8 cellular contexts compared by ENCODE assay signal in the genomic region with DNA sequence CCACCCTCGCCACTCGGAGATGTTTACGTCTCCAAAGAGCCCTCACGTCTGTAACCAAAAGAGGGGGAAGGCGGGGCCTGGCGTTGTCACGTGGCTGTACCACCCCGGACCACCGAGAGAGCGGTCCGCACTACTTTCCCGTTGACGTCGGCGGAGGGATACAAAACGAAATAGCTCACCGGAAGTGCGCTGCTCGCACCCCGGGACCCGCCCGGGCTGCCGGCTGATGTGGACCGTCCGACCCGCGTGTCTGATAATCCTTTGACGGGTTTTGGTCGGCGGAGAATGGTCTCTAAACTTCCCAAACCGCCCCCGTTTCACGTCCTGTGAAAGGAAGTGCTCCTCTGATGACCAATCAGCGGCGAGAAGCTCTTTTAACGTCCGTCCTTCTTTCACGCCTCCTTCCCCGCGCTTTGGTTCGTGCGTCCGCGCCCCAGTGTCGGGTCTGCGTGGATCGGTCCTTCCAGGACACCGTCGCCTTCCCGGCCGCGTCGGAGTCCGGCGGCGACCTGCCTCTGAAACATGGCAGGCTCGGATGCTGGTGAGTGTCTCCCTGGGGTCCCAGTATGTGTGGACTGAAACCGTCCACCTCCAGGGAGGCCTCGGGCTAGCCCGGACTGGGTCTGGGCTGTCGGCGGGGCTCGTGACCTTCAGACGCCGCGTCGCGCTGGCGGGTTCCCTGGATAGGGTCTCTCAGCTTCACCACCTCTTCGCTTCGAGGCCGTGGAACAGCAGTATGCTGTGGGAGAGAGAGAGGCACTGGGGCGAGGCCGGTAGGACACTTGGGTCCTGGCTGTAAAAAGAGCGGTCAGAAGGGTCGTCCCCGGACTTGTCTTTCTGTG. TPM values are rescaled to one million over a fixed set of nuclear protein-coding genes. Genes with fewer than 3 reads are reported as not detected.
DNase-seq lines count a peak whose midpoint lies in the region; ATAC-seq and TF ChIP-seq lines count a peak whose summit lies in the region.

A gene with protein sequence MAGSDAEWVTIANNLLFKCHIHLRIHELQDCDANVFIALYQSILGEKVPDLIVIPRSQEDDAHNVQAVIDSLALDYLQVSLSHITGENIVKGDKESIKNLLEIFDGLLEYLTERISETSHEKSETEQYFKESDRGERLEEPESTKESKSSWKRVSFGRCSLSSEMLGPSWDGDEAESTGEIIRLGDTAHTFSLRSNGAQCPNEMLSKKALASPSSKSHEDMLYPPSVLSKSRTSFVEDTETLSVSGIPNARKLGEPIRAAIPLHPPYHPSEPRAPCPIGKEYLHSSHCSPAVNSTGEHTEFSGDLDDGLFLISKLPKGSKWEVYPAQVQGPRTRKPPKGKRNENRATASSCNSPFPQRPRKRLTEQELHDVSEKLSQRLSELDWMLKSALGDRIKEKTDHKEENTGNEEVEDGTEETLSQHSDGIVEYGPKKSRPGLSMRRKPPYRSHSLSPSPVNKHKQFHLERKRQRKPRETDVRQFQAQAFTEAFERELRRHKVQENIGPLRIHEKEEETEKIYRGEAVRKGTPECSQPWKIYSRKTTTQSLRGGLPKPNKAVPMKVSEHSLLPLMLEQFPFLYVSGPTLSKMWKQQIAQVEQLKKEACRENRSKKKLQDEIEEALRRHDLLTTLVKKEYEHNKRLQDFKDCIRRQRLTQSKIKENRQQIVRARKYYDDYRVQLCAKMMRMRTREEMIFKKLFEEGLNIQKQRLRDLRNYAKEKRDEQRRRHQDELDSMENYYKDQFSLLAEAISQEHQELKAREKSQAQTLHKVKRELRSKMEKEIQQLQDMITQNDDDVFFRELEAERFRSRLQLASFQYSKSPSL (plus strand): TSS at position 402 of the 842 bp plus-strand sequence. CDS start 121 bp downstream, at position 523.

- H3K27me3 Mint-ChIP-seq in activated T-cell treated with anti-CD3 and anti-CD28 coated beads, Interleukin-2, amount 50 U/mL, for 24 hours: no peaks in the 10 kb centered on the region
- H3K27me3 Mint-ChIP-seq in naive B cell: no peaks in the 10 kb centered on the region
- H3K27me3 Mint-ChIP-seq in stimulated activated memory B cell treated with anti-CD40 and anti-IgM and Interleukin-4, amounts not matched to agents 10 μg/mL and 1 μg/mL and 100 μg/mL, for 72 hours: no peaks in the 10 kb centered on the region

- H3K36me3 ChIP-seq in esophagus (ENCODE audit: control insufficient read depth in 2 of 2, insufficient read depth in 2 of 2, low read length in 1 of 2): peaks cover 5 to 13% of the 10 kb centered on the region in 2 donors

- H3K27ac Mint-ChIP-seq in activated T-cell treated with anti-CD3 and anti-CD28 coated beads, Interleukin-2, amount 50 U/mL, for 24 hours: peak within 1 kb of the TSS; percentile 100
- H3K27ac Mint-ChIP-seq in naive B cell: peak within 1 kb of the TSS; percentile 100
- H3K27ac Mint-ChIP-seq in stimulated activated memory B cell treated with anti-CD40 and anti-IgM and Interleukin-4, amounts not matched to agents 10 μg/mL and 1 μg/mL and 100 μg/mL, for 72 hours: peak within 1 kb of the TSS; percentile 100

- peak; percentile 60 for ATAC-seq in GM21619 (IDR thresholded peaks at IDR 0.05; ENCODE audit: unreplicated experiment)
- peak; percentile 60 to 64 for ATAC-seq in naive B cell (ENCODE audit: low read depth in 2 of 2)
- ATAC-seq in stimulated activated memory B cell treated with anti-CD40 and anti-IgM and Interleukin-4, amounts not matched to agents 10 μg/mL and 1 μg/mL and 100 μg/mL, for 72 hours: peak; percentile 89

- H3K4me1 ChIP-seq in esophagus (ENCODE audit: control insufficient read depth in 2 of 2, insufficient read depth in 2 of 2, low read length in 1 of 2): no peaks in the 10 kb centered on the region

- H3K36me3 Mint-ChIP-seq in activated T-cell treated with anti-CD3 and anti-CD28 coated beads, Interleukin-2, amount 50 U/mL, for 24 hours (ENCODE audit: low read depth): peaks cover 91% of the 10 kb centered on the region
- H3K36me3 Mint-ChIP-seq in naive B cell: peaks cover 36 to 37% of the 10 kb centered on the region in 2 donors
- peaks cover 61% of the 10 kb centered on the region for H3K36me3 Mint-ChIP-seq in stimulated activated memory B cell treated with anti-CD40 and anti-IgM and Interleukin-4, amounts not matched to agents 10 μg/mL and 1 μg/mL and 100 μg/mL, for 72 hours

- peak within 1 kb of the TSS; percentile 99 for H3K27ac ChIP-seq in esophagus (ENCODE audit: low read depth in 2 of 2, low read length in 1 of 2)

- H3K27me3 ChIP-seq in esophagus (ENCODE audit: control insufficient read depth in 1 of 2, insufficient read depth in 2 of 2, low read length in 2 of 2): no peaks in the 10 kb centered on the region

- peak within 1 kb of the TSS; percentile 87 to 97 for H3K4me3 ChIP-seq in esophagus (ENCODE audit: low read depth in 1 of 2, low read length in 2 of 2)

- no peaks in the 10 kb centered on the region for H3K9me3 ChIP-seq in esophagus (ENCODE audit: control insufficient read depth in 2 of 2, insufficient read depth in 1 of 2, low read depth in 1 of 2, low read length in 1 of 2)

- DNase-seq in DMS153 treated with DMSO at 0.1 percent for 48 hours (lab: John Stamatoyannopoulos, UW; ENCODE audit: unreplicated experiment): peak; percentile 95
- DNase-seq in KG1 (lab: John Stamatoyannopoulos, UW): peak; percentile 97
- peak; percentile 96 for DNase-seq in activated T-cell treated with anti-CD3 and anti-CD28 coated beads, Interleukin-2, amount 50 U/mL, for 24 hours
- no peak for DNase-seq in naive B cell

- H3K4me3 Mint-ChIP-seq in activated T-cell treated with anti-CD3 and anti-CD28 coated beads, Interleukin-2, amount 50 U/mL, for 24 hours: peak within 1 kb of the TSS; percentile 98
- H3K4me3 Mint-ChIP-seq in naive B cell: peak within 1 kb of the TSS; percentile 97 to 100 (median 100)
- peak within 1 kb of the TSS; percentile 100 for H3K4me3 Mint-ChIP-seq in stimulated activated memory B cell treated with anti-CD40 and anti-IgM and Interleukin-4, amounts not matched to agents 10 μg/mL and 1 μg/mL and 100 μg/mL, for 72 hours

- H3K9me3 Mint-ChIP-seq in activated T-cell treated with anti-CD3 and anti-CD28 coated beads, Interleukin-2, amount 50 U/mL, for 24 hours: no peaks in the 10 kb centered on the region
- H3K9me3 Mint-ChIP-seq in naive B cell: peaks cover 0 to 5% (median 0%) of the 10 kb centered on the region in 7 donors
- no peaks in the 10 kb centered on the region for H3K9me3 Mint-ChIP-seq in stimulated activated memory B cell treated with anti-CD40 and anti-IgM and Interleukin-4, amounts not matched to agents 10 μg/mL and 1 μg/mL and 100 μg/mL, for 72 hours

- H3K4me1 Mint-ChIP-seq in activated T-cell treated with anti-CD3 and anti-CD28 coated beads, Interleukin-2, amount 50 U/mL, for 24 hours (ENCODE audit: low read depth): peaks cover 50% of the 10 kb centered on the region
- peaks cover 35 to 39% (median 37%) of the 10 kb centered on the region in 3 donors for H3K4me1 Mint-ChIP-seq in naive B cell
- H3K4me1 Mint-ChIP-seq in stimulated activated memory B cell treated with anti-CD40 and anti-IgM and Interleukin-4, amounts not matched to agents 10 μg/mL and 1 μg/mL and 100 μg/mL, for 72 hours: peaks cover 37% of the 10 kb centered on the region

- WGBS in esophagus, 2 donors: 0% methylated on average over 77 of the region's 77 CpGs

TF ChIP-seq in PFSK-1, 5 proteins besides CTCF, POLR2A, EP300 and RAD21:
- TF ChIP-seq FOXP2 (optimal IDR thresholded peaks at IDR 0.05; ENCODE audit: borderline replicate concordance, extremely low read depth, extremely low read length, insufficient read depth) (no peak), POLR2AphosphoS5 (IDR thresholded peaks at IDR 0.05; ENCODE audit: low read depth, low read length) (peak; percentile 48), SIN3A (IDR thresholded peaks at IDR 0.05; ENCODE audit: borderline replicate concordance, insufficient read depth, low read length) (peak; percentile 76; the same call in 1 of the 2 replicates), TAF1 (IDR thresholded peaks at IDR 0.05; ENCODE audit: borderline replicate concordance, insufficient read depth, low read length) (peak; percentile 80; the same call in 1 of the 2 replicates)
- TF ChIP-seq, protein P1, sequence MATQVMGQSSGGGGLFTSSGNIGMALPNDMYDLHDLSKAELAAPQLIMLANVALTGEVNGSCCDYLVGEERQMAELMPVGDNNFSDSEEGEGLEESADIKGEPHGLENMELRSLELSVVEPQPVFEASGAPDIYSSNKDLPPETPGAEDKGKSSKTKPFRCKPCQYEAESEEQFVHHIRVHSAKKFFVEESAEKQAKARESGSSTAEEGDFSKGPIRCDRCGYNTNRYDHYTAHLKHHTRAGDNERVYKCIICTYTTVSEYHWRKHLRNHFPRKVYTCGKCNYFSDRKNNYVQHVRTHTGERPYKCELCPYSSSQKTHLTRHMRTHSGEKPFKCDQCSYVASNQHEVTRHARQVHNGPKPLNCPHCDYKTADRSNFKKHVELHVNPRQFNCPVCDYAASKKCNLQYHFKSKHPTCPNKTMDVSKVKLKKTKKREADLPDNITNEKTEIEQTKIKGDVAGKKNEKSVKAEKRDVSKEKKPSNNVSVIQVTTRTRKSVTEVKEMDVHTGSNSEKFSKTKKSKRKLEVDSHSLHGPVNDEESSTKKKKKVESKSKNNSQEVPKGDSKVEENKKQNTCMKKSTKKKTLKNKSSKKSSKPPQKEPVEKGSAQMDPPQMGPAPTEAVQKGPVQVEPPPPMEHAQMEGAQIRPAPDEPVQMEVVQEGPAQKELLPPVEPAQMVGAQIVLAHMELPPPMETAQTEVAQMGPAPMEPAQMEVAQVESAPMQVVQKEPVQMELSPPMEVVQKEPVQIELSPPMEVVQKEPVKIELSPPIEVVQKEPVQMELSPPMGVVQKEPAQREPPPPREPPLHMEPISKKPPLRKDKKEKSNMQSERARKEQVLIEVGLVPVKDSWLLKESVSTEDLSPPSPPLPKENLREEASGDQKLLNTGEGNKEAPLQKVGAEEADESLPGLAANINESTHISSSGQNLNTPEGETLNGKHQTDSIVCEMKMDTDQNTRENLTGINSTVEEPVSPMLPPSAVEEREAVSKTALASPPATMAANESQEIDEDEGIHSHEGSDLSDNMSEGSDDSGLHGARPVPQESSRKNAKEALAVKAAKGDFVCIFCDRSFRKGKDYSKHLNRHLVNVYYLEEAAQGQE (IDR thresholded peaks at IDR 0.05; ENCODE audit: insufficient read depth in 1 of 2, low read depth in 2 of 2, low read length in 2 of 2): 0 out of 4 replicates have a peak, but pooled peaks of 1 of the 2 experiments have one; percentile 2

RNA-seq across cellular contexts. Expression of the gene that starts here (rescaled TPM):
- polyA plus RNA-seq in PFSK-1 (2012; ENCODE audit: insufficient read length, low read depth): 34.3 TPM
- polyA plus RNA-seq in esophagus: 10 to 100 TPM; 16.7 to 33.3 TPM
- 10 to 100 TPM; 11.8 to 21.2 (median 14.7) TPM for polyA plus RNA-seq in naive B cell (ENCODE audit: low read depth in 6 of 6)
